1 cellular context compared by ENCODE assay signal in the genomic region with DNA sequence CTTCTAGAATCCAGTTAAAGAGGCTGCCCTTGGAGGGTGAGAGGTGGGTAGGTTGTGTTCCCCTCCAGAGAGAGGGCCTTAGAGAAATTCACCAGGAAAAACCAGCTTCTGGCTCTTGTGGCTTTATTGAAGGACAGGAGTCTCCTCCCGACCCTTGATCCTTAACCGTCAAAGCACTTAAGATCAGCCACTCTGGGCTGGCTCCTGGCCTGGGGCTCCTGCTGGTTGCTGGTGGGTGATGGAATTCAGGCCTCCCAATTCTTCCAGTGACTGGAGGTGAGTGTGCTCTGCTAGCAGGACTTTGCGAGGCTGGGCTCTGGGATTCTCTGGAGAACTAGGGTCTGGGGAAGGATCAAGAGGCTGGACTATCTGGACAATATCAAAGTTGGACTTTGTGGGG.
TF ChIP-seq lines count a peak whose summit lies in the region.

No MANE protein-coding gene starts in this region.

TF ChIP-seq in GM23338, 12 proteins besides CTCF, POLR2A, EP300 and RAD21 (continued from another document):
- TF ChIP-seq ZNF462 (CRISPR knock-in tag; IDR thresholded peaks at IDR 0.05), result no peak
